8 cellular contexts compared by ENCODE assay signal in the genomic region with DNA sequence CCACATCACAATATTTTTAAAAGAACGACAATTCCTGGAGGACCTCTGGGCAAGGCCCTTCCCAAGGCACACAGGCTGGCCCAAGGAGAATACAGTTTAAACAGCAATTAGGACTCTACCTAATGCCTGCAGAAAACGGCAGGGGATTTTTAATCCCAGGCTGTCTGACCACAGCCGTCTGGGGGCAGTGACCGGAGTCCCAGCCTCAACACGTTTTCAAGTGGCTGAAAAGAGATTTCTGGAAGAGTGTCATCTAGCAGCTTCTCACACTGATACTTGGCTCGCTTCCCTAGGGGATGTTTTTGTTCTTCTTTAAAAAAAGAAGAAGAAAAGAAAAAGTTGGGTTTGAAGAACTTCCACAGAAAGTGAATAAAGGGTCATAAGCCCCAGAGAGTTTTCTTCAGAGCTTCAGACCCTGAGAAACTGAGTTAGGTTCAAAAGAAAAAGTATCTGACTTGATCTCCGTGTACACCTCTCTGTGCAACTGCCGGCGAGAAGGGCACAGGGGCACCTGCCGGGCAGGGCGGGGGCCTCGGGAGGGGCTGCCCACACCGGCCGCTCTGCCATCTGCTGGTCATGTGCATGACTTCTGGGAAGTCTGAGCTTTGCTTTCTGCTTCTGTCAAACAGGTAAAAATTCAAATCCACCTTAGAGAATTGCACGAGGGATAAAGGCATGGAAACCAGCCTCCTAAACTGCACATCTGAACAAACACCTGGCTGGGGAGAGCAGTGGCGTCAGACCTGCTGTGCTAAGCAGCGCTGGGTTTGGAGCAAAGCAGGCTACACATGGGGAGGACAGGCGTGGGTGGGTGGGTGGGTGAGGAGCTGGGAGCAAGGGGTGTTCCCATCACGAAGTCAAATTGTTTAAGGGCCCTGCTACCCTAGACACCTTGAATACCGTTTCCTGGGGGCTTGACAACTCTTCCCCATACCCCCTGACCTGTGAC. TPM values are rescaled to one million over a fixed set of nuclear protein-coding genes. Genes with fewer than 3 reads are reported as not detected.
DNase-seq lines count a peak whose midpoint lies in the region; ATAC-seq and TF ChIP-seq lines count a peak whose summit lies in the region.

No MANE protein-coding gene starts in this region.

- no peaks in the 10 kb centered on the region for H3K9me2 ChIP-seq in Karpas-422 (replicated peaks; ENCODE audit: insufficient read depth, low read length)

- H3K36me3 Mint-ChIP-seq in activated CD4-positive, alpha-beta T cell treated with anti-CD3 and anti-CD28 coated beads, Interleukin-2, amount 10 ng/mL, durations not matched to agents 24 days and 14 days (ENCODE audit: low read depth) = peaks cover 3% of the 10 kb centered on the region
- H3K36me3 Mint-ChIP-seq in effector memory CD8-positive, alpha-beta T cell (ENCODE audit: insufficient read depth) = no peaks in the 10 kb centered on the region

- no peaks in the 10 kb centered on the region for H3K27me3 ChIP-seq in Karpas-422 (ENCODE audit: low read length)
- H3K27me3 ChIP-seq in cardiac muscle cell = no peaks in the 10 kb centered on the region

- no peak overlapping the region for H3K9ac ChIP-seq in Karpas-422 (ENCODE audit: low read length)

- H3K4me1 ChIP-seq in Karpas-422 (ENCODE audit: low read length) = no peaks in the 10 kb centered on the region
- peaks cover 57% of the 10 kb centered on the region for H3K4me1 ChIP-seq in cardiac muscle cell (ENCODE audit: low read depth)

- intact Hi-C loops in activated CD4-positive, alpha-beta T cell treated with anti-CD3 and anti-CD28 coated beads, Interleukin-2, amount 10 ng/mL, durations not matched to agents 24 days and 14 days (cut with micrococcal nuclease) = no loop called here

- no peak overlapping the region for H3K27ac Mint-ChIP-seq in activated CD4-positive, alpha-beta T cell treated with anti-CD3 and anti-CD28 coated beads, Interleukin-2, amount 10 ng/mL, durations not matched to agents 24 days and 14 days
- no peak overlapping the region for H3K27ac Mint-ChIP-seq in effector memory CD8-positive, alpha-beta T cell

- no peak overlapping the region for H3K27ac ChIP-seq in Karpas-422 (ENCODE audit: low read length)
- peak overlapping the region; percentile 30 for H3K27ac ChIP-seq in cardiac muscle cell

- no peak for ATAC-seq in effector memory CD8-positive, alpha-beta T cell (replicated peaks)

- H3K9me3 Mint-ChIP-seq in activated CD4-positive, alpha-beta T cell treated with anti-CD3 and anti-CD28 coated beads, Interleukin-2, amount 10 ng/mL, durations not matched to agents 24 days and 14 days = no peaks in the 10 kb centered on the region
- no peaks in the 10 kb centered on the region for H3K9me3 Mint-ChIP-seq in effector memory CD8-positive, alpha-beta T cell

- no peak overlapping the region for H3K4me3 Mint-ChIP-seq in activated CD4-positive, alpha-beta T cell treated with anti-CD3 and anti-CD28 coated beads, Interleukin-2, amount 10 ng/mL, durations not matched to agents 24 days and 14 days
- H3K4me3 Mint-ChIP-seq in effector memory CD8-positive, alpha-beta T cell = no peak overlapping the region

- no peak overlapping the region for H3K4me3 ChIP-seq in Karpas-422 (ENCODE audit: low read length)
- H3K4me3 ChIP-seq in cardiac muscle cell = no peak overlapping the region

- H3K4me1 Mint-ChIP-seq in activated CD4-positive, alpha-beta T cell treated with anti-CD3 and anti-CD28 coated beads, Interleukin-2, amount 10 ng/mL, durations not matched to agents 24 days and 14 days = peaks cover 2% of the 10 kb centered on the region
- peaks cover 0 to 11% of the 10 kb centered on the region in 2 donors for H3K4me1 Mint-ChIP-seq in effector memory CD8-positive, alpha-beta T cell (ENCODE audit: low read depth in 2 of 2)

- DNase-seq in DMS53 (lab: John Stamatoyannopoulos, UW) = peak; percentile 69
- peak; percentile 57 for DNase-seq in Karpas-422
- peak; percentile 68 for DNase-seq in activated CD4-positive, alpha-beta T cell treated with anti-CD3 and anti-CD28 coated beads, Interleukin-2, amount 10 ng/mL, durations not matched to agents 24 days and 14 days
- DNase-seq in cardiac muscle cell (ENCODE audit: low read depth in 1 of 2, low spot score in 1 of 2) = peak in 1 of 2 donors; percentile 16
- DNase-seq in stimulated activated CD4-positive, alpha-beta T cell treated with anti-CD3 and anti-CD28 coated beads, Interleukin-12 subunit alpha, Interleukin-12 subunit beta, amount 100 ng/mL, for 4 hours = peak; percentile 15
- no peak for DNase-seq in effector memory CD8-positive, alpha-beta T cell
- DNase-seq in EL = no peak
- DNase-seq in amygdala (lab: John Stamatoyannopoulos, UW) = no peak

- no peaks in the 10 kb centered on the region for H3K79me2 ChIP-seq in Karpas-422 (ENCODE audit: low read length)

- TF ChIP-seq CTCF in cardiac muscle cell (IDR thresholded peaks at IDR 0.05; ENCODE audit: low read depth, low read length) = peak; percentile 39

- no peak overlapping the region for H2AFZ ChIP-seq in Karpas-422 (ENCODE audit: low read length)

- H3K9me3 ChIP-seq in Karpas-422 (ENCODE audit: low read length) = no peaks in the 10 kb centered on the region
- H3K9me3 ChIP-seq in cardiac muscle cell (ENCODE audit: low read depth) = no peaks in the 10 kb centered on the region

- no peaks in the 10 kb centered on the region for H3K27me3 Mint-ChIP-seq in activated CD4-positive, alpha-beta T cell treated with anti-CD3 and anti-CD28 coated beads, Interleukin-2, amount 10 ng/mL, durations not matched to agents 24 days and 14 days
- no peaks in the 10 kb centered on the region for H3K27me3 Mint-ChIP-seq in effector memory CD8-positive, alpha-beta T cell

- H3K4me2 ChIP-seq in Karpas-422 (ENCODE audit: low read depth, low read length, poor library complexity, severe bottlenecking) = no peak overlapping the region

- H3K36me3 ChIP-seq in Karpas-422 (ENCODE audit: insufficient read depth, low read length) (no peaks in the 10 kb centered on the region), cardiac muscle cell (no peaks in the 10 kb centered on the region)

- peaks cover 30% of the 10 kb centered on the region; the same call in 1 of the 2 replicates for H4K20me1 ChIP-seq in Karpas-422 (ENCODE audit: insufficient read depth, low read depth, low read length)

RNA-seq across cellular contexts. Expression of gene RRBP1, which starts 33.0 kb away (rescaled TPM):
- 3.7 and 8.2 TPM in 2 replicates for total RNA-seq in Karpas-422 (2014; rRNA removed; shearing (Covaris generic); ENCODE audit: low replicate concordance)
- 47.5 and 49.9 TPM in 2 replicates for total RNA-seq in activated CD4-positive, alpha-beta T cell treated with anti-CD3 and anti-CD28 coated beads, Interleukin-2, amount 10 ng/mL, durations not matched to agents 24 days and 14 days
- 61.1 and 77.5 TPM in 2 replicates for total RNA-seq in cardiac muscle cell
- 50.4 and 50.7 TPM in 2 replicates for polyA plus RNA-seq in cardiac muscle cell

RNA-seq across cellular contexts. Expression of gene BANF2, which starts 50.7 kb away (rescaled TPM):
- not detected in 2 replicates for total RNA-seq in Karpas-422 (2014; rRNA removed; shearing (Covaris generic); ENCODE audit: low replicate concordance)
- not detected in 2 replicates for total RNA-seq in activated CD4-positive, alpha-beta T cell treated with anti-CD3 and anti-CD28 coated beads, Interleukin-2, amount 10 ng/mL, durations not matched to agents 24 days and 14 days
- total RNA-seq in cardiac muscle cell = not detected in 2 replicates
- polyA plus RNA-seq in cardiac muscle cell = not detected in 2 replicates

Comparison
In these comparisons a context has a peak if more than half of its experiments do, and no peak if none do; other contexts are left out.
1. DNase-seq: peak in DMS53 (single experiment), Karpas-422 (single experiment), activated CD4-positive, alpha-beta T cell treated with anti-CD3 and anti-CD28 coated beads, Interleukin-2, amount 10 ng/mL, durations not matched to agents 24 days and 14 days (single experiment) and stimulated activated CD4-positive, alpha-beta T cell treated with anti-CD3 and anti-CD28 coated beads, Interleukin-12 subunit alpha, Interleukin-12 subunit beta, amount 100 ng/mL, for 4 hours (single experiment); none in effector memory CD8-positive, alpha-beta T cell (0 of 3), EL (single experiment) and amygdala (0 of 56).